19 cellular contexts compared by ENCODE assay signal in the genomic region with DNA sequence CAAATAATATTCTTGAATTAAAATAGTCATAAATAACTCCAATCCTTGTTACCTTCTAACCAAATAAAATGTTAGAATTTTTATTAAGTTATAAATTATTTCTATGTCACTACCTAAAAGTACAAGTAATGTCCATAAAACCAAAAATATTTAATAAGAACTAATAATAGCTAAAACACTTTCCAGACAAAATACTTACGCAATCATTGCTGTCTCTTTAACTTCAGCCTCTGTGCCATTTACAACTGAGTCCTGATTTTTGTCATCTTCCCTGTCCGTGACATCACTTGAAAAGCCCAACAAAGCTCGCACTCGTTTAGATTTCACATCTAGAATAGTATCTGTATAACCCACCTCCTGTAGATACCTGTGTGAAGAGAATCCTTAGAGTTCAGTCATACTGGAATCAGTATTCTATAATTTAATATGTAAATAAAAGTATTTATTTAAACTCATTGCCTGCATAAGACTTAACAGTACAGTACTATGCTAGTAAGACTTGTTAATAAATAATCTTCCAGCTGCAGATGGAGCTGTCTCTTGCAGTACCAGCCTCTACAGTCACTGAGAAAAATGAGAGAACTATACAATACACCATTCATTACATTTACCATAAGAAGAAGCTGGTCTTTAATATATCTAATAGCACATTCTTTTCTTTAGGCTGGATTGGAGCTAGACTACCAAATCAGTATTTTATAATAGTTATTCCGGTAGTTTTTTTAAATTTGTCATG.
"Had no signal": no experiment of that assay in that cellular context is flagged by ENCODE, and none has a peak within 500 bp of the region (broad histone marks: within the 10 kb centered on the region; RNA-seq: fewer than 3 reads in every experiment).

No MANE protein-coding gene starts in this region.

- DNase-seq: activated CD4-positive, alpha-beta T cell treated with anti-CD3 and anti-CD28 coated beads, Interleukin-2, amount 50 U/mL, for 48 hours; activated CD4-positive, CD25-positive, alpha-beta regulatory T cell treated with anti-CD3 and anti-CD28 coated beads, Interleukin-2, amount 50 U/mL, for 72 hours; activated CD8-positive, alpha-beta memory T cell treated with anti-CD3 and anti-CD28 coated beads, Interleukin-2, amount 10 ng/mL, durations not matched to agents 7 days and 5 days; activated effector memory CD4-positive, alpha-beta T cell treated with Interleukin-2 at 50 U/mL for 16 hours; activated T-cell treated with anti-CD3 and anti-CD28 coated beads, Interleukin-2, amount 50 U/mL, for 24 hours; cerebellar nuclear complex; dermis blood vessel endothelial cell; esophagus squamous epithelium; foreskin fibroblast; heart left ventricle; islet precursor cell; lower lobe of right lung; naive thymus-derived CD4-positive, alpha-beta T cell; stimulated activated CD4-positive, alpha-beta T cell treated with anti-CD3 and anti-CD28 coated beads, Interleukin-4, amount 100 ng/mL, for 1 hour; stimulated activated CD8-positive, alpha-beta memory T cell treated with anti-CD3 and anti-CD28 coated beads, Interleukin-4, amount 100 ng/mL, for 48 hours; stimulated activated naive CD8-positive, alpha-beta T cell treated with anti-CD3 and anti-CD28 coated beads, Interleukin-15, Interleukin-2, amounts not matched to agents 100 U/mL and 50 U/mL, for 24 hours; thyroid gland had no signal

- H3K4me3 Mint-ChIP-seq: activated CD8-positive, alpha-beta memory T cell treated with anti-CD3 and anti-CD28 coated beads, Interleukin-2, amount 10 ng/mL, durations not matched to agents 7 days and 5 days; activated naive CD4-positive, alpha-beta T cell treated with anti-CD3 and anti-CD28 coated beads, Interleukin-2, amount 50 U/mL, for 24 hours; activated T-cell treated with anti-CD3 and anti-CD28 coated beads, Interleukin-2, amount 50 U/mL, for 24 hours; brain; naive thymus-derived CD4-positive, alpha-beta T cell had no signal

- H3K27me3 Mint-ChIP-seq: activated CD8-positive, alpha-beta memory T cell treated with anti-CD3 and anti-CD28 coated beads, Interleukin-2, amount 10 ng/mL, durations not matched to agents 7 days and 5 days; activated naive CD4-positive, alpha-beta T cell treated with anti-CD3 and anti-CD28 coated beads, Interleukin-2, amount 50 U/mL, for 24 hours; activated T-cell treated with anti-CD3 and anti-CD28 coated beads, Interleukin-2, amount 50 U/mL, for 24 hours; brain; naive thymus-derived CD4-positive, alpha-beta T cell had no signal

- H3K9me3 Mint-ChIP-seq: activated naive CD4-positive, alpha-beta T cell treated with anti-CD3 and anti-CD28 coated beads, Interleukin-2, amount 50 U/mL, for 24 hours; activated T-cell treated with anti-CD3 and anti-CD28 coated beads, Interleukin-2, amount 50 U/mL, for 24 hours; brain; naive thymus-derived CD4-positive, alpha-beta T cell had no signal

- ATAC-seq: activated CD8-positive, alpha-beta memory T cell treated with anti-CD3 and anti-CD28 coated beads, Interleukin-2, amount 10 ng/mL, durations not matched to agents 7 days and 5 days; lower lobe of right lung; naive thymus-derived CD4-positive, alpha-beta T cell; stimulated activated naive CD8-positive, alpha-beta T cell treated with anti-CD3 and anti-CD28 coated beads, Interleukin-15, Interleukin-2, amounts not matched to agents 100 U/mL and 50 U/mL, for 24 hours had no signal

- H3K4me1 Mint-ChIP-seq: activated CD8-positive, alpha-beta memory T cell treated with anti-CD3 and anti-CD28 coated beads, Interleukin-2, amount 10 ng/mL, durations not matched to agents 7 days and 5 days; activated naive CD4-positive, alpha-beta T cell treated with anti-CD3 and anti-CD28 coated beads, Interleukin-2, amount 50 U/mL, for 24 hours; brain had no signal

- H3K27ac Mint-ChIP-seq: activated CD8-positive, alpha-beta memory T cell treated with anti-CD3 and anti-CD28 coated beads, Interleukin-2, amount 10 ng/mL, durations not matched to agents 7 days and 5 days; activated naive CD4-positive, alpha-beta T cell treated with anti-CD3 and anti-CD28 coated beads, Interleukin-2, amount 50 U/mL, for 24 hours; activated T-cell treated with anti-CD3 and anti-CD28 coated beads, Interleukin-2, amount 50 U/mL, for 24 hours; brain had no signal
